Comparison of ENCODE assay signal across 11 cellular contexts in genomic region chr2:111704246-111704645, GRCh38.
DNase-seq lines count a peak whose midpoint lies in the region; ATAC-seq and TF ChIP-seq lines count a peak whose summit lies in the region.
"Had no signal": no experiment of that assay in that cellular context is flagged by ENCODE, and none has a peak within 500 bp of the region (broad histone marks: within the 10 kb centered on the region; RNA-seq: fewer than 3 reads in every experiment).

No MANE protein-coding gene starts in this region.

- peaks cover 3% of the 10 kb centered on the region for H3F3A ChIP-seq in SK-N-SH (replicated peaks; ENCODE audit: insufficient read depth)

- H3K4me1 Mint-ChIP-seq in activated naive CD8-positive, alpha-beta T cell treated with anti-CD3 and anti-CD28 coated beads, Interleukin-2, amount 50 U/mL, for 24 hours: peaks cover 38% of the 10 kb centered on the region
- peaks cover 24% of the 10 kb centered on the region for H3K4me1 Mint-ChIP-seq in activated naive CD8-positive, alpha-beta T cell treated with anti-CD3 and anti-CD28 coated beads for 36 hours
- H3K4me1 Mint-ChIP-seq in type B pancreatic cell (ENCODE audit: unreplicated experiment): peaks cover 27% of the 10 kb centered on the region

- POLR2A ChIA-PET in SK-N-SH (lab: Yijun Ruan, JAX): no interaction called here

- TF ChIP-seq RAD21 in SK-N-SH (IDR thresholded peaks at IDR 0.05; ENCODE audit: low read length): no peak

- no peaks in the 10 kb centered on the region for H3K36me3 Mint-ChIP-seq in activated naive CD8-positive, alpha-beta T cell treated with anti-CD3 and anti-CD28 coated beads, Interleukin-2, amount 50 U/mL, for 24 hours (ENCODE audit: low read depth)
- no peaks in the 10 kb centered on the region for H3K36me3 Mint-ChIP-seq in activated naive CD8-positive, alpha-beta T cell treated with anti-CD3 and anti-CD28 coated beads for 36 hours
- H3K36me3 Mint-ChIP-seq in type B pancreatic cell: no peaks in the 10 kb centered on the region
- H3K36me3 Mint-ChIP-seq: activated naive CD8-positive, alpha-beta T cell treated with anti-CD3 and anti-CD28 coated beads, Interleukin-2, amount 10 ng/mL, durations not matched to agents 7 days and 5 days had no signal

- H3K27me3 Mint-ChIP-seq in activated naive CD8-positive, alpha-beta T cell treated with anti-CD3 and anti-CD28 coated beads, Interleukin-2, amount 50 U/mL, for 24 hours: peaks cover 33% of the 10 kb centered on the region
- H3K27me3 Mint-ChIP-seq in activated naive CD8-positive, alpha-beta T cell treated with anti-CD3 and anti-CD28 coated beads for 36 hours: peaks cover 32% of the 10 kb centered on the region
- no peaks in the 10 kb centered on the region for H3K27me3 Mint-ChIP-seq in type B pancreatic cell

- no peaks in the 10 kb centered on the region for H3K79me2 ChIP-seq in SK-N-SH (ENCODE audit: insufficient read depth)

- TF ChIP-seq POLR2A in gastroesophageal sphincter (IDR thresholded peaks at IDR 0.05): no peak

- no peaks in the 10 kb centered on the region; the same call in 1 of the 2 replicates for H4K20me1 ChIP-seq in SK-N-SH (ENCODE audit: insufficient read depth)

- H2AFZ ChIP-seq in SK-N-SH (ENCODE audit: low read depth): no peak overlapping the region

- H3K27ac Mint-ChIP-seq in activated naive CD8-positive, alpha-beta T cell treated with anti-CD3 and anti-CD28 coated beads, Interleukin-2, amount 50 U/mL, for 24 hours: no peak overlapping the region
- H3K27ac Mint-ChIP-seq in activated naive CD8-positive, alpha-beta T cell treated with anti-CD3 and anti-CD28 coated beads for 36 hours: no peak overlapping the region
- H3K27ac Mint-ChIP-seq in type B pancreatic cell: no peak overlapping the region
- H3K27ac Mint-ChIP-seq: activated naive CD8-positive, alpha-beta T cell treated with anti-CD3 and anti-CD28 coated beads, Interleukin-2, amount 10 ng/mL, durations not matched to agents 7 days and 5 days had no signal

- H3K27me3 ChIP-seq in SK-N-SH (ENCODE audit: insufficient read depth) (no peaks in the 10 kb centered on the region), gastroesophageal sphincter (no peaks in the 10 kb centered on the region)

- H3K27ac ChIP-seq in SK-N-SH (ENCODE audit: low read depth in 2 of 2, low read length in 1 of 2) (no peak overlapping the region), gastroesophageal sphincter (no peak overlapping the region)

- H3K4me1 ChIP-seq in SK-N-SH (ENCODE audit: control insufficient read depth in 1 of 2, insufficient read depth in 2 of 2, low read depth in 1 of 2, low read length in 1 of 2) (peaks cover 17 to 29% of the 10 kb centered on the region in 2 experiments; a peak in 3 of 4 replicates), gastroesophageal sphincter (peaks cover 0 to 41% (median 0%) of the 10 kb centered on the region in 3 donors)

- H3K4me3 ChIP-seq in SK-N-SH (ENCODE audit: low read depth in 2 of 2, low read length in 1 of 2) (no peak overlapping the region), fibroblast of the aortic adventitia (ENCODE audit: low read depth, low read length) (no peak overlapping the region), gastroesophageal sphincter (no peak overlapping the region)

- H3K4me2 ChIP-seq in SK-N-SH: peak overlapping the region; percentile 14

- TF ChIP-seq EP300 in SK-N-SH (IDR thresholded peaks at IDR 0.05; ENCODE audit: borderline replicate concordance in 1 of 2, low read depth in 1 of 2, low read length in 1 of 2) (peak in 1 of 2 experiments; percentile 62; a peak in 1 of 4 replicates), gastroesophageal sphincter (IDR thresholded peaks at IDR 0.05) (no peak)

- H3K9me3 Mint-ChIP-seq in activated naive CD8-positive, alpha-beta T cell treated with anti-CD3 and anti-CD28 coated beads, Interleukin-2, amount 50 U/mL, for 24 hours: no peaks in the 10 kb centered on the region
- no peaks in the 10 kb centered on the region for H3K9me3 Mint-ChIP-seq in activated naive CD8-positive, alpha-beta T cell treated with anti-CD3 and anti-CD28 coated beads for 36 hours
- H3K9me3 Mint-ChIP-seq in type B pancreatic cell: peaks cover 7% of the 10 kb centered on the region
- H3K9me3 Mint-ChIP-seq: activated naive CD8-positive, alpha-beta T cell treated with anti-CD3 and anti-CD28 coated beads, Interleukin-2, amount 10 ng/mL, durations not matched to agents 7 days and 5 days had no signal

- H3K4me3 Mint-ChIP-seq in activated naive CD8-positive, alpha-beta T cell treated with anti-CD3 and anti-CD28 coated beads, Interleukin-2, amount 50 U/mL, for 24 hours: no peak overlapping the region
- no peak overlapping the region for H3K4me3 Mint-ChIP-seq in activated naive CD8-positive, alpha-beta T cell treated with anti-CD3 and anti-CD28 coated beads for 36 hours
- H3K4me3 Mint-ChIP-seq in type B pancreatic cell: no peak overlapping the region
- H3K4me3 Mint-ChIP-seq: activated naive CD8-positive, alpha-beta T cell treated with anti-CD3 and anti-CD28 coated beads, Interleukin-2, amount 10 ng/mL, durations not matched to agents 7 days and 5 days; CD14-positive monocyte had no signal

- TF ChIP-seq CTCF in SK-N-SH (IDR thresholded peaks at IDR 0.05) (no peak), fibroblast of the aortic adventitia (IDR thresholded peaks at IDR 0.05; ENCODE audit: insufficient read depth, low read length) (no peak), type B pancreatic cell (conservative IDR thresholded peaks at IDR 0.05) (no peak), gastroesophageal sphincter (IDR thresholded peaks at IDR 0.05) (no peak)

- no peak for ATAC-seq in activated naive CD8-positive, alpha-beta T cell treated with anti-CD3 and anti-CD28 coated beads, Interleukin-2, amount 50 U/mL, for 24 hours
- ATAC-seq in GM19328 (IDR thresholded peaks at IDR 0.05; ENCODE audit: unreplicated experiment) (no peak), GM21423 (IDR thresholded peaks at IDR 0.05; ENCODE audit: unreplicated experiment) (no peak), gastroesophageal sphincter (no peak)

- H3K36me3 ChIP-seq in SK-N-SH (replicated peaks in 1 of 2; ENCODE audit: control insufficient read depth in 1 of 2, insufficient read depth in 2 of 2, low read length in 1 of 2) (no peaks in the 10 kb centered on the region), gastroesophageal sphincter (no peaks in the 10 kb centered on the region)

- no peak overlapping the region for H3K9ac ChIP-seq in SK-N-SH

- WGBS in SK-N-SH (ENCODE audit: low lambda C conversion rate): 28% methylated on average over 5 of the region's 6 CpGs
- WGBS in gastroesophageal sphincter (ENCODE audit: low coverage in 1 of 2), 2 donors: 91 to 100% methylated on average over 4 to 5 of the region's 6 CpGs

- H3K9me2 ChIP-seq in SK-N-SH: no peaks in the 10 kb centered on the region

- H3K9me3 ChIP-seq in SK-N-SH: no peaks in the 10 kb centered on the region
- no peaks in the 10 kb centered on the region for H3K9me3 ChIP-seq in gastroesophageal sphincter

- DNase-seq in activated naive CD8-positive, alpha-beta T cell treated with anti-CD3 and anti-CD28 coated beads, Interleukin-2, amount 50 U/mL, for 24 hours: peak; percentile 9
- no peak for DNase-seq in activated naive CD8-positive, alpha-beta T cell treated with anti-CD3 and anti-CD28 coated beads for 36 hours
- no peak for DNase-seq in SK-N-SH
- peak; percentile 47 for DNase-seq in fibroblast of the aortic adventitia (ENCODE audit: low read depth)
- peak; percentile 45 for DNase-seq in type B pancreatic cell (ENCODE audit: extremely low spot score, unreplicated experiment)
- DNase-seq: activated naive CD8-positive, alpha-beta T cell treated with anti-CD3 and anti-CD28 coated beads, Interleukin-2, amount 10 ng/mL, durations not matched to agents 7 days and 5 days; hippocampal formation had no signal

- CTCF ChIA-PET in SK-N-SH (lab: Yijun Ruan, JAX): no interaction called here

TF ChIP-seq in SK-N-SH, 30 proteins besides CTCF, POLR2A, EP300 and RAD21 (continues in another document):
- TF ChIP-seq TCF12 (IDR thresholded peaks at IDR 0.05): peak; percentile 72
- no peak for TF ChIP-seq REST (IDR thresholded peaks at IDR 0.05; ENCODE audit: low read depth, low read length)
- peak; percentile 48; the same call in 1 of the 2 replicates for TF ChIP-seq PBX3 (IDR thresholded peaks at IDR 0.05)
- peak; percentile 90 for TF ChIP-seq FOSL2 (IDR thresholded peaks at IDR 0.05; ENCODE audit: borderline replicate concordance, low read depth)
- TF ChIP-seq POLR2AphosphoS5 (IDR thresholded peaks at IDR 0.05; ENCODE audit: low read depth, low read length): peak; percentile 36; the same call in 1 of the 2 replicates
- no peak for TF ChIP-seq SIN3A (IDR thresholded peaks at IDR 0.05; ENCODE audit: borderline replicate concordance, low read depth, low read length)

Comparison
In these comparisons a context has a peak if more than half of its experiments do, and no peak if none do; other contexts are left out.
1. DNase-seq: peak in activated naive CD8-positive, alpha-beta T cell treated with anti-CD3 and anti-CD28 coated beads, Interleukin-2, amount 50 U/mL, for 24 hours (single experiment), fibroblast of the aortic adventitia (single experiment) and type B pancreatic cell (single experiment); none in activated naive CD8-positive, alpha-beta T cell treated with anti-CD3 and anti-CD28 coated beads for 36 hours (single experiment) and SK-N-SH (single experiment).